ENCODE assay signal across 20 cellular contexts in the genomic region with DNA sequence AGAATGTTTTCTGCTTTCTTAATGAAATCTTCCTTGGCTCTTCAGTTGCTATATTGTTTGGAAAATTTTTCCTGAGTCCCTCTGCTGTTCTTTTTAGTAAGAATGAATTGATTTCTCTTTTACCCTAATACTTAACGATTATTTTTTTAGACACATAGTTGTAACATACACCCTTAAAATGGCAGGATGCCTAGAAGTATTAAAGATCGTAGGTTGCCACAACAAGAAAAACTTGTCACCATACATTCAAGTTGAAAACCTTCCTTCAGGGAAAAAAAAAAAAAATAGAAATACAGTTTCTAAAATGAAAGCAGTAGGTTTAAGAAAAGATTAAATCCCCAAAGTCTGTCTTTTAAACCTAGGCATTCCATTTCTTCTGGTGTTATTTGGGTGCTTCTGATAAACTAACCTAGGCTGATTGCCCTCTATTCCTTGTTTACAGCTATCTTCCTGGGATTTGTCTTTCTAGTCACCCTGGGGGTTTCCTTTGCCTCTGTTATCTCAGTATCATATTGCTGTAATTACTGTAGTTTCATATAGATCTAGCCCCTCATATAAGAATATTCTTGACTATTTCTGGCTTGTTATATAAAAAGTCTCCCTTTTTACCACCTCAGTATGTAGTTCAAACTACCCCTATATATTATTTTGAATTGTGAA. TPM values are rescaled to one million over a fixed set of nuclear protein-coding genes. Genes with fewer than 3 reads are reported as not detected.
A peak's percentile ranks its signal among the peaks of the same experiment; 100 is the strongest.
DNase-seq lines count a peak whose midpoint lies in the region; ATAC-seq, FAIRE-seq and TF ChIP-seq lines count a peak whose summit lies in the region.
"Had no signal": no experiment of that assay in that cellular context is flagged by ENCODE, and none has a peak within 500 bp of the region (broad histone marks: within the 10 kb centered on the region; RNA-seq: fewer than 3 reads in every experiment).

No MANE protein-coding gene starts in this region.

- peaks cover 23% of the 10 kb centered on the region for H4K20me1 ChIP-seq in KMS-11 (ENCODE audit: insufficient read depth)

- no CpG with 5 or more reads among the region's 2 CpGs for WGBS in mesenchymal stem cell

- H3K9ac ChIP-seq in KMS-11 (no peak overlapping the region), mesenchymal stem cell (ENCODE audit: low read length) (peak overlapping the region; percentile 69)

- H3K4me1 ChIP-seq in KMS-11 (ENCODE audit: low read depth, poor library complexity, severe bottlenecking) (peaks cover 38% of the 10 kb centered on the region), mesenchymal stem cell (ENCODE audit: control insufficient read depth, insufficient read depth, low read depth, low read length) (no peaks in the 10 kb centered on the region)
- H3K4me1 ChIP-seq: prostate gland had no signal

- DNase-seq in D721Med (ENCODE audit: insufficient read length, low spot score) (no peak), cardiac fibroblast (ENCODE audit: low read depth in 2 of 2) (peak; percentile 22 to 50), mesenchymal stem cell (no peak), GOT3 (lab: John Stamatoyannopoulos, UW) (no peak), activated T-cell treated with anti-CD3 and anti-CD28 coated beads for 4 hours (no peak)
- DNase-seq: activated CD4-positive, alpha-beta T cell treated with anti-CD3 and anti-CD28 coated beads, Interleukin-2, amount 50 U/mL, for 4 hours; activated T-cell treated with anti-CD3 and anti-CD28 coated beads, Interleukin-2, amount 50 U/mL, for 4 hours; dorsolateral prefrontal cortex; foreskin fibroblast; left ventricle myocardium inferior; NCI-H524; stomach had no signal

- H3K27ac ChIP-seq in KMS-11, result no peak overlapping the region
- H3K27ac ChIP-seq in mesenchymal stem cell (ENCODE audit: low read length, poor library complexity, severe bottlenecking), result no peak overlapping the region
- H3K27ac ChIP-seq: ascending aorta, dorsolateral prefrontal cortex, left ventricle myocardium inferior, prostate gland, stomach had no signal

- TF ChIP-seq CTCF in D721Med (IDR thresholded peaks at IDR 0.05; ENCODE audit: insufficient read depth, missing control alignments), result no peak
- TF ChIP-seq CTCF in KMS-11 (conservative IDR thresholded peaks at IDR 0.05; ENCODE audit: low read depth, low read length), result no peak
- no peak for TF ChIP-seq CTCF in cardiac fibroblast (IDR thresholded peaks at IDR 0.05; ENCODE audit: low read depth, low read length)

- no peak overlapping the region for H2BK5ac ChIP-seq in mesenchymal stem cell (ENCODE audit: low read depth, low read length, poor library complexity, severe bottlenecking)

- FAIRE-seq in D721Med (lab: Jason Lieb, UNC), result peak; percentile 29
- FAIRE-seq: urothelium cell line had no signal

- no peak overlapping the region for H4K91ac ChIP-seq in mesenchymal stem cell (ENCODE audit: low read length)

- H2BK15ac ChIP-seq in mesenchymal stem cell (ENCODE audit: low read depth, poor library complexity, severe bottlenecking), result no peak overlapping the region

- H3K4me3 ChIP-seq in KMS-11 (IDR thresholded peaks at IDR 0.05; ENCODE audit: insufficient read depth, low read depth, low read length) (no peak overlapping the region), cardiac fibroblast (replicated peaks in 1 of 2; ENCODE audit: low read depth in 2 of 2, low read length in 2 of 2) (no peak overlapping the region), mesenchymal stem cell (ENCODE audit: insufficient read depth in 1 of 2, low read depth in 1 of 2, low read length in 2 of 2) (no peak overlapping the region)
- H3K4me3 ChIP-seq: ascending aorta, dorsolateral prefrontal cortex, left ventricle myocardium inferior, prostate gland, stomach had no signal

- no peak overlapping the region for H2BK12ac ChIP-seq in mesenchymal stem cell (ENCODE audit: low read length in 2 of 2)

- H3K27me3 ChIP-seq in KMS-11 (ENCODE audit: insufficient read depth, low read depth) (no peaks in the 10 kb centered on the region), mesenchymal stem cell (ENCODE audit: control insufficient read depth in 1 of 2, insufficient read depth in 1 of 2, low read length in 2 of 2) (no peaks in the 10 kb centered on the region)
- H3K27me3 ChIP-seq: ascending aorta, dorsolateral prefrontal cortex, stomach had no signal

- H3K4me2 ChIP-seq in KMS-11 (peak overlapping the region; percentile 10; the same call in 1 of the 2 replicates), mesenchymal stem cell (ENCODE audit: low read length, poor library complexity, severe bottlenecking) (no peak overlapping the region)

- no peak overlapping the region for H3K23ac ChIP-seq in mesenchymal stem cell (ENCODE audit: low read length in 2 of 2)

- H3K79me1 ChIP-seq in mesenchymal stem cell (replicated peaks; ENCODE audit: low read length, poor library complexity, severe bottlenecking), result peaks cover 1% of the 10 kb centered on the region

- no peak for ATAC-seq in activated CD4-positive, CD25-positive, alpha-beta regulatory T cell treated with anti-CD3 and anti-CD28 coated beads, Interleukin-2, amount 50 U/mL, for 24 hours
- ATAC-seq in GM19467 (IDR thresholded peaks at IDR 0.05; ENCODE audit: unreplicated experiment), result no peak
- ATAC-seq: activated T-cell treated with anti-CD3 and anti-CD28 coated beads, Interleukin-2, amount 50 U/mL, for 4 hours; Panc1; SK-N-SH treated with all-trans-retinoic acid at 6 μM for 48 hours had no signal

- H3K79me2 ChIP-seq in KMS-11 (ENCODE audit: insufficient read depth, low read depth), result peaks cover 72% of the 10 kb centered on the region

- no peak overlapping the region for H2AK5ac ChIP-seq in mesenchymal stem cell (ENCODE audit: low read length, severe bottlenecking)

- H3K36me3 ChIP-seq in KMS-11 (ENCODE audit: insufficient read depth) (no peaks in the 10 kb centered on the region), mesenchymal stem cell (ENCODE audit: control insufficient read depth in 1 of 2, insufficient read depth in 2 of 2, low read depth in 1 of 2, low read length in 2 of 2) (no peaks in the 10 kb centered on the region)
- H3K36me3 ChIP-seq: ascending aorta, left ventricle myocardium inferior, prostate gland, stomach had no signal

- no peak overlapping the region for H2BK120ac ChIP-seq in mesenchymal stem cell (ENCODE audit: low read depth, low read length)

- no peak overlapping the region for H4K8ac ChIP-seq in mesenchymal stem cell (ENCODE audit: low read length)

- H3K4ac ChIP-seq in mesenchymal stem cell (ENCODE audit: low read depth in 1 of 2, low read length in 2 of 2), result no peak overlapping the region

- H2AFZ ChIP-seq in KMS-11 (ENCODE audit: low read depth) (no peak overlapping the region), mesenchymal stem cell (ENCODE audit: low read depth, low read length) (no peak overlapping the region)

- H3K14ac ChIP-seq in mesenchymal stem cell (ENCODE audit: low read length in 2 of 2), result no peak overlapping the region

- H3K9me3 ChIP-seq in mesenchymal stem cell (ENCODE audit: control insufficient read depth, low read length), result no peaks in the 10 kb centered on the region
- H3K9me3 ChIP-seq: ascending aorta, left ventricle myocardium inferior, prostate gland, stomach had no signal

- H3K18ac ChIP-seq in mesenchymal stem cell (ENCODE audit: low read depth in 1 of 2, low read length in 2 of 2), result no peak overlapping the region

RNA-seq across cellular contexts. Expression of a gene that starts 16.8 kb away (rescaled TPM):
- polyA plus RNA-seq in mesenchymal stem cell (2013, experiment 1 of 2), result 24.0 TPM
- polyA plus RNA-seq in mesenchymal stem cell (2013, experiment 2 of 2), result 23.6 TPM

Comparison
In these comparisons a context has a peak if more than half of its experiments do, and no peak if none do; other contexts are left out.
1. DNase-seq: peak in cardiac fibroblast (2 of 2); none in D721Med (single experiment), mesenchymal stem cell (single experiment), GOT3 (single experiment) and activated T-cell treated with anti-CD3 and anti-CD28 coated beads for 4 hours (single experiment).